Comparison of ENCODE assay signal across 2 cellular contexts in genomic region chr10:117537436-117537903, GRCh38.
TF ChIP-seq lines count a peak whose summit lies in the region.

No MANE protein-coding gene starts in this region.

TF ChIP-seq in HEK293T, 16 proteins besides CTCF, POLR2A, EP300 and RAD21 (continued from another document):
- TF ChIP-seq LEF1 (IDR thresholded peaks at IDR 0.05; ENCODE audit: borderline replicate concordance) = no peak
- no peak for TF ChIP-seq L3MBTL2 (conservative IDR thresholded peaks at IDR 0.05)

TF ChIP-seq in HepG2, 621 proteins besides CTCF, POLR2A, EP300 and RAD21 (continued from another document):
- TF ChIP-seq ZNF687 (CRISPR knock-in tag; IDR thresholded peaks at IDR 0.05) (peak; percentile 24), CBFB (CRISPR knock-in tag; IDR thresholded peaks at IDR 0.05) (no peak), YY1 (IDR thresholded peaks at IDR 0.05; ENCODE audit: insufficient read depth, insufficient replicate concordance, low read depth, low read length) (peak; percentile 30), MAZ (IDR thresholded peaks at IDR 0.05; ENCODE audit: borderline replicate concordance, low read depth, low read length) (no peak), MAZ (CRISPR knock-in tag; IDR thresholded peaks at IDR 0.05; ENCODE audit: low read depth) (0 out of 2 replicates have a peak, but pooled peaks have one; percentile 8), ZNF367 (CRISPR knock-in tag; IDR thresholded peaks at IDR 0.05; ENCODE audit: borderline replicate concordance) (no peak), STAG1 (CRISPR knock-in tag; IDR thresholded peaks at IDR 0.05) (peak; percentile 79)
- TF ChIP-seq, protein P1, sequence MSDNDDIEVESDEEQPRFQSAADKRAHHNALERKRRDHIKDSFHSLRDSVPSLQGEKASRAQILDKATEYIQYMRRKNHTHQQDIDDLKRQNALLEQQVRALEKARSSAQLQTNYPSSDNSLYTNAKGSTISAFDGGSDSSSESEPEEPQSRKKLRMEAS (IDR thresholded peaks at IDR 0.05) = peak; percentile 28; the same call in 1 of the 2 replicates
